1 cellular context compared by ENCODE assay signal in the genomic region with DNA sequence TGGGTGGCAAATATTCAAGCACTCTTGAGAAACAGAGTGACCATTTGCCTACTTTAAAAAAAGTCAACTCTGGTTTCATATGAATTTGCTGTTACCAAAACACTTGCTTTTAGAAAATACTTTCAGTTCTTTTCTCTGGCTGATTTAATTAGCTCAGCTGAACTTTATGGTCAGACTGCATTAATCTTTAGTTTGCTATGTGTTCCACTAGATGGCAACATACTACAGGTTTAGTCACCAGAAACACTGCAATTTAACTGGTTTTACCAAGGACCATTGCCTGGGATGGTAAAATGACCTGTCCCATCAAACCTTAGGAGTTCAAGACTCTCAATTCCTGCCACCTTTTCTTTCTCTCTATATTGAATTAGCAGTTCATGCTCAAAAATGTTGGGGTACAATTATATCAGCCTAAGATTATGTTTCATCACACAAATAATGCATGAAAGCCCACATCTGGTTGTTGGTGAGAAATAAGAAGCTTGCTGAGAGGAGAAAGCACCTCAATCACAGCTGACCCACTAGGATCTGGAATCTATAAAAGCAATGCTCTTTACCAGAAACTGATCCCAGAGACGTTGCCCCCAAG.
A peak's percentile ranks its signal among the peaks of the same experiment; 100 is the strongest.
TF ChIP-seq lines count a peak whose summit lies in the region.

No MANE protein-coding gene starts in this region.

TF ChIP-seq in HCT116, 20 proteins besides CTCF, POLR2A, EP300 and RAD21:
- TF ChIP-seq SRF (IDR thresholded peaks at IDR 0.05; ENCODE audit: low read depth) (0 out of 2 replicates have a peak, but pooled peaks have one; percentile 21), EZH2phosphoT487 (IDR thresholded peaks at IDR 0.05; ENCODE audit: borderline replicate concordance) (no peak), CBX3 (IDR thresholded peaks at IDR 0.05; ENCODE audit: low read depth) (no peak)
